ENCODE assay signal across 22 cellular contexts in genomic region chr1:19759740-19760089, GRCh38. TPM values are rescaled to one million over a fixed set of nuclear protein-coding genes. Genes with fewer than 3 reads are reported as not detected.
A peak's percentile ranks its signal among the peaks of the same experiment; 100 is the strongest.
DNase-seq lines count a peak whose midpoint lies in the region; ATAC-seq and TF ChIP-seq lines count a peak whose summit lies in the region.
"Had no signal": no experiment of that assay in that cellular context is flagged by ENCODE, and none has a peak within 500 bp of the region (broad histone marks: within the 10 kb centered on the region; RNA-seq: fewer than 3 reads in every experiment).

No MANE protein-coding gene starts in this region.

- H3K4me1 ChIP-seq in mesendoderm (ENCODE audit: control insufficient read depth, low read depth, low read length) = no peaks in the 10 kb centered on the region
- peaks cover 17% of the 10 kb centered on the region for H3K4me1 ChIP-seq in A673 (ENCODE audit: insufficient read depth, low read length, poor library complexity, severe bottlenecking)
- H3K4me1 ChIP-seq: A549 had no signal

- no peak overlapping the region for H2AK5ac ChIP-seq in mesendoderm (ENCODE audit: low read length)

- no CpG with 5 or more reads among the region's 1 CpG for WGBS in mesendoderm (ENCODE audit: extremely low coverage, insufficient coverage, low lambda C conversion rate)

- H3K9ac ChIP-seq in mesendoderm (ENCODE audit: low read length) = no peak overlapping the region

- H3K4me2 ChIP-seq in mesendoderm (ENCODE audit: low read length) = no peak overlapping the region
- H3K4me2 ChIP-seq: A549 had no signal

- no peaks in the 10 kb centered on the region for H3K9me3 ChIP-seq in A673 (ENCODE audit: low read depth, low read length, poor library complexity, severe bottlenecking)
- H3K9me3 ChIP-seq: A549, gastrocnemius medialis had no signal

- DNase-seq in AG08395 (ENCODE audit: low spot score) = peak; percentile 26
- peak; percentile 79 for DNase-seq in HT1080 (ENCODE audit: low read depth)
- DNase-seq in astrocyte of the hippocampus (ENCODE audit: low read depth, low spot score) = peak; percentile 70
- DNase-seq in mesendoderm = peak; percentile 12
- no peak for DNase-seq in stimulated activated naive CD4-positive, alpha-beta T cell (lab: John Stamatoyannopoulos, UW)
- DNase-seq in activated CD8-positive, alpha-beta memory T cell treated with anti-CD3 and anti-CD28 coated beads, Interleukin-2, amount 50 U/mL, for 48 hours = no peak
- no peak for DNase-seq in A673 (ENCODE audit: low spot score)
- DNase-seq: activated CD4-positive, CD25-positive, alpha-beta regulatory T cell; activated T-cell treated with anti-CD3 and anti-CD28 coated beads, Interleukin-2, amount 50 U/mL, for 48 hours; CD8-positive, alpha-beta T cell; dermis blood vessel endothelial cell; gastrocnemius medialis; left ventricle myocardium superior; NCI-H1048; NCI-H526 treated with DMSO at 0.1 percent for 48 hours had no signal

- ATAC-seq in HG03439 (IDR thresholded peaks at IDR 0.05; ENCODE audit: unreplicated experiment) = no peak
- ATAC-seq: A549; activated CD8-positive, alpha-beta T cell treated with anti-CD3 and anti-CD28 coated beads, Interleukin-2, amount 10 ng/mL, durations not matched to agents 7 days and 5 days; CD8-positive, alpha-beta T cell; gastrocnemius medialis; left ventricle myocardium superior had no signal

- H3K36me3 ChIP-seq in mesendoderm (ENCODE audit: control insufficient read depth, insufficient read depth, low read length) (no peaks in the 10 kb centered on the region), A673 (ENCODE audit: insufficient read depth, low read length, poor library complexity, severe bottlenecking) (no peaks in the 10 kb centered on the region)
- H3K36me3 ChIP-seq: gastrocnemius medialis had no signal

- no TSS peak for BruUV-seq in A673 (replicated peaks; lab: Mats Ljungman, UMichigan)

- H3K27ac ChIP-seq in mesendoderm (ENCODE audit: low read depth, low read length) (no peak overlapping the region), A673 (ENCODE audit: low read depth, low read length, poor library complexity, severe bottlenecking) (no peak overlapping the region)
- H3K27ac ChIP-seq: A549, gastrocnemius medialis, SK-N-MC had no signal

- H3K4me3 ChIP-seq in mesendoderm (ENCODE audit: low read length) (no peak overlapping the region), A673 (ENCODE audit: low read depth, low read length, poor library complexity, severe bottlenecking) (no peak overlapping the region)
- H3K4me3 ChIP-seq: A549, gastrocnemius medialis, SK-N-MC had no signal

- H3K56ac ChIP-seq in mesendoderm (ENCODE audit: low read length) = no peak overlapping the region

- no peak overlapping the region for H2BK120ac ChIP-seq in mesendoderm (ENCODE audit: low read depth, low read length)

- no peak overlapping the region for H2BK5ac ChIP-seq in mesendoderm (ENCODE audit: low read length)

- CTCF ChIA-PET in A673 (lab: Charles Lee) = no interaction called here

- TF ChIP-seq CTCF in A673 (conservative IDR thresholded peaks at IDR 0.05; ENCODE audit: low read depth, low read length) = no peak

- POLR2A ChIA-PET in A673 (lab: Charles Lee; ENCODE audit: low non-redundant PET) = no interaction called here

- no peak overlapping the region for H2BK15ac ChIP-seq in mesendoderm (replicated peaks; ENCODE audit: low read depth)

- H3K79me2 ChIP-seq in mesendoderm (ENCODE audit: control insufficient read depth, insufficient read depth, low read length) = no peaks in the 10 kb centered on the region

- H3K79me1 ChIP-seq in mesendoderm (ENCODE audit: low read length) = no peaks in the 10 kb centered on the region

- no peak overlapping the region for H4K8ac ChIP-seq in mesendoderm (ENCODE audit: low read depth, low read length)

- no peaks in the 10 kb centered on the region for H3K27me3 ChIP-seq in mesendoderm (ENCODE audit: insufficient read depth, low read length, poor library complexity)
- no peaks in the 10 kb centered on the region for H3K27me3 ChIP-seq in A673 (replicated peaks; ENCODE audit: insufficient read depth, low read depth, low read length, poor library complexity)
- H3K27me3 ChIP-seq: gastrocnemius medialis had no signal

- no peak overlapping the region for H4K5ac ChIP-seq in mesendoderm (ENCODE audit: low read length)

- intact Hi-C loops in A673 (cut with micrococcal nuclease; ENCODE audit: unreplicated experiment) = loop anchor here (5.0 kb wide), 2 partner anchors 38 to 393 kb away; partner anchors contain the start of gene TMCO4

- H3K18ac ChIP-seq in mesendoderm (ENCODE audit: low read length) = no peak overlapping the region

- no peak overlapping the region for H3K4ac ChIP-seq in mesendoderm (ENCODE audit: low read depth, low read length)

- H3K23ac ChIP-seq in mesendoderm (ENCODE audit: low read length) = no peak overlapping the region

RNA-seq across cellular contexts. Expression of gene TMCO4, which starts 40.0 kb away (rescaled TPM):
- 13.1 and 18.9 TPM in 2 replicates for total RNA-seq in HT1080 (2014; rRNA removed; shearing (Covaris generic))
- polyA plus RNA-seq in HT1080 (2015; cell fraction: cytosol; rRNA removed) = 8.9 and 10.0 TPM in 2 replicates
- 11.9 and 12.6 TPM in 2 replicates for polyA plus RNA-seq in HT1080 (2015; cell fraction: nucleus; rRNA removed)
- polyA plus RNA-seq in mesendoderm (2013, experiment 1 of 2) = 7.0 TPM
- polyA plus RNA-seq in mesendoderm (2013, experiment 2 of 2) = 8.0 TPM
- 4.3 and 6.3 TPM in 2 replicates for total RNA-seq in A673 (2021)

RNA-seq across cellular contexts. Expression of gene RNF186, which starts 55.4 kb away (rescaled TPM):
- not detected in 2 replicates for total RNA-seq in HT1080 (2014; rRNA removed; shearing (Covaris generic))
- not detected in 2 replicates for polyA plus RNA-seq in HT1080 (2015; cell fraction: cytosol; rRNA removed)
- polyA plus RNA-seq in HT1080 (2015; cell fraction: nucleus; rRNA removed) = not detected in 2 replicates
- polyA plus RNA-seq in mesendoderm (2013, experiment 1 of 2) = not detected
- not detected for polyA plus RNA-seq in mesendoderm (2013, experiment 2 of 2)
- total RNA-seq in A673 (2021) = not detected in 2 replicates
- total RNA-seq: activated CD8-positive, alpha-beta T cell treated with anti-CD3 and anti-CD28 coated beads, Interleukin-2, amount 10 ng/mL, durations not matched to agents 7 days and 5 days; CD8-positive, alpha-beta T cell; dermis blood vessel endothelial cell; H4; left ventricle myocardium superior; omental fat pad; subcutaneous adipose tissue had no signal
- polyA plus RNA-seq: A549 had no signal

Comparison
In these comparisons a context has a peak if more than half of its experiments do, and no peak if none do; other contexts are left out.
1. DNase-seq: peak in AG08395 (single experiment), HT1080 (single experiment), astrocyte of the hippocampus (single experiment) and mesendoderm (single experiment); none in stimulated activated naive CD4-positive, alpha-beta T cell (0 of 6), activated CD8-positive, alpha-beta memory T cell treated with anti-CD3 and anti-CD28 coated beads, Interleukin-2, amount 50 U/mL, for 48 hours (single experiment) and A673 (single experiment).